ENCODE assay signal across 20 cellular contexts in genomic region chr1:228953207-228953606, GRCh38.
A peak's percentile ranks its signal among the peaks of the same experiment; 100 is the strongest.
DNase-seq lines count a peak whose midpoint lies in the region; ATAC-seq and TF ChIP-seq lines count a peak whose summit lies in the region.
"Had no signal": no experiment of that assay in that cellular context is flagged by ENCODE, and none has a peak within 500 bp of the region (broad histone marks: within the 10 kb centered on the region; RNA-seq: fewer than 3 reads in every experiment).

No MANE protein-coding gene starts in this region.

- H3K27ac ChIP-seq in HEK293 (ENCODE audit: extremely low read depth, low read depth, low read length) (no peak overlapping the region), dorsolateral prefrontal cortex (peak overlapping the region in 57 of 59 donors; percentile 20 to 99 (median 94)), vagina (no peak overlapping the region)

- no peak for TF ChIP-seq POLR2A in vagina (IDR thresholded peaks at IDR 0.05)

- TF ChIP-seq CTCF in HEK293 (tag by site-specific recombination; IDR thresholded peaks at IDR 0.05) (no peak), dorsolateral prefrontal cortex (IDR thresholded peaks at IDR 0.05 in 54 of 56, conservative IDR thresholded peaks at IDR 0.05 in 2 of 56; ENCODE audit: low read depth in 1 of 56, partially characterized antibody in 56 of 56) (no peak), vagina (IDR thresholded peaks at IDR 0.05) (no peak), mucosa of descending colon (IDR thresholded peaks at IDR 0.05) (no peak)

- DNase-seq in NCI-H2196 treated with DMSO at 0.1 percent for 48 hours (lab: John Stamatoyannopoulos, UW; ENCODE audit: unreplicated experiment) = peak; percentile 41
- no peak for DNase-seq in dorsolateral prefrontal cortex
- peak; percentile 3 to 20 for DNase-seq in vagina (ENCODE audit: extremely low spot score in 2 of 2)
- no peak for DNase-seq in dermis blood vessel endothelial cell
- DNase-seq in Kasumi-1 (lab: John Stamatoyannopoulos, UW) = no peak
- DNase-seq in mucosa of descending colon = no peak
- DNase-seq: CD4-positive, CD25-positive, alpha-beta regulatory T cell; COR-L47; DMS 273 treated with DMSO at 0.1 percent for 48 hours; GOT3; MV-4-11; NCI-H1105 treated with DMSO at 0.1 percent for 48 hours; NCI-H2107; NCI-H2227 treated with DMSO at 0.1 percent for 48 hours; NCI-H510A; NK-92 treated with Interleukin-12 subunit alpha and Interleukin-12 subunit beta, amount 100 ng/mL, for 24 hours; SIG-M5; SK-N-SH had no signal

- no peak for ATAC-seq in mucosa of descending colon
- ATAC-seq: HCT116 had no signal

- H3K9me3 ChIP-seq in HEK293 (ENCODE audit: control insufficient read depth, insufficient read depth, low read depth, low read length) (no peaks in the 10 kb centered on the region), vagina (no peaks in the 10 kb centered on the region), mucosa of descending colon (no peaks in the 10 kb centered on the region)

- CTCF ChIA-PET in HEK293 (lab: Yijun Ruan, JAX) = interaction anchor here (0.6 to 1.5 kb wide), 3 partner anchors 172 to 275 kb away, joined by 3 read pairs; no protein-coding TSS in a partner anchor

- no peak overlapping the region for H3K4me3 ChIP-seq in HEK293 (ENCODE audit: low read depth, low read length)
- no peak overlapping the region for H3K4me3 ChIP-seq in dorsolateral prefrontal cortex
- no peak overlapping the region for H3K4me3 ChIP-seq in vagina
- no peak overlapping the region for H3K4me3 ChIP-seq in mucosa of descending colon

- intact Hi-C loops in dorsolateral prefrontal cortex (cut with DNase I) (loop anchor here (5.0 kb wide), 3 partner anchors 34 to 216 kb away; partner anchors contain the start of gene RHOU (in 1 of the 2)), vagina (cut with DNase I) (no loop called here), mucosa of descending colon (cut with DNase I, micrococcal nuclease) (no loop called here)

- POLR2A ChIA-PET in HEK293 (lab: Yijun Ruan, JAX) = no interaction called here

- H3K27me3 ChIP-seq in dorsolateral prefrontal cortex = no peaks in the 10 kb centered on the region
- H3K27me3 ChIP-seq in vagina = no peaks in the 10 kb centered on the region

- H3K36me3 ChIP-seq in HEK293 (ENCODE audit: control insufficient read depth in 2 of 2, insufficient read depth in 1 of 2, low read length in 2 of 2) (no peaks in the 10 kb centered on the region), vagina (no peaks in the 10 kb centered on the region), mucosa of descending colon (ENCODE audit: low read depth) (no peaks in the 10 kb centered on the region)

- H3K4me1 ChIP-seq in HEK293 (ENCODE audit: control insufficient read depth, insufficient read depth, low read length) (no peaks in the 10 kb centered on the region), vagina (peaks cover 4% of the 10 kb centered on the region), mucosa of descending colon (ENCODE audit: low read depth) (peaks cover 3% of the 10 kb centered on the region)

TF ChIP-seq in HEK293, 187 proteins besides CTCF, POLR2A, EP300 and RAD21:
- peak; percentile 93 for TF ChIP-seq SCRT2 (tag by site-specific recombination; IDR thresholded peaks at IDR 0.05)
- TF ChIP-seq SCRT1 (tag by site-specific recombination; IDR thresholded peaks at IDR 0.05; ENCODE audit: borderline replicate concordance) = peak; percentile 92
- TF ChIP-seq ZNF670 (tag by site-specific recombination; IDR thresholded peaks at IDR 0.05; ENCODE audit: low read depth) = no peak

Comparison
In these comparisons a context has a peak if more than half of its experiments do, and no peak if none do; other contexts are left out.
1. H3K27ac ChIP-seq: peak in dorsolateral prefrontal cortex (57 of 59); none in HEK293 (single experiment) and vagina (single experiment).
2. DNase-seq: peak in NCI-H2196 treated with DMSO at 0.1 percent for 48 hours (single experiment) and vagina (2 of 2); none in dorsolateral prefrontal cortex (0 of 10), dermis blood vessel endothelial cell (single experiment), Kasumi-1 (0 of 2) and mucosa of descending colon (0 of 3).
3. intact Hi-C loops: an anchor here in dorsolateral prefrontal cortex (5.0 kb wide); none called in vagina and mucosa of descending colon.